In the genomic region with DNA sequence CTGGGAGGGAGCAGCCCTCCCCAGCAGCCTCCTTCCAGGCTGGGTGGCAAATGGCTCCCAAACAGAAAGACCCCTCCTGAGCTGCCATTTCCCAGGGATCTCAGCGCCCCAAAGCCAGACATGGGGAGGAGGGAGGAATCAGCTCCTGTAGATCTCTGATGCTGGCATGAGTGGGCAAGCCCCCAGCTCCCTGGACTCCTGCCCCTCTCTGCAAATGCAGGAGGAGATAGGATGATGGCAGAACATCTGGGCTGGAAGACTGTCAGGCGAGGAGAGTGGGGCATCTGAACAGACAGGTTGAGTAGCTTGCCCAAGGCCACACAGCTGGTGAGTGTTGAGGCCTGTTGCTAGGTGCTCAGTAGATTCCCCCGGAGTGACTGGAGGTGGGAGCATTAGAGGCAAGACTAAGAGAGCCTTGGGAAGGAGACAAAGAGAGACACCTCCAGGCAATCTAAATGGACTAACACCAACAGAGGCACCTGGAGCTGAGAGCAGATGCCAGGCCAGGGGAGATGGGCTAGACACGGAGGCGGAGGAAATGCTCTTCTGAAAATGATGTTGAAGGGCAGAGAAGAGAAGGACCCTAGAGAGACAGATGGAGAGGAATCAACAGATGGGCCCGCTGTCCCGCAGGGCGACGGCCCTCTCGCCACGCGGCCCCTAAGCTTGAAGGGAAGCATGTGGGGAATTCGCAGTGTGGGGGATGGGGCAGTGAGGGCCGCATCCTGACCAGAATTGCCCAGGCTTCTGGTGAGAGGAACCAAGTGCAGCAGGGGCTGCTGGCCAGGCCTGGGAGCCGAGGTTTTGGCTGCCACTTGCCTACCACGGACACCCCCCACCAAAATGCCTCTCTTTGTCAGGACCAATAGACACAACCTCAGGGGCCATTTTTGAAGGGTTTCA, we compare ENCODE assay signal across 23 cellular contexts.
DNase-seq lines count a peak whose midpoint lies in the region; ATAC-seq, FAIRE-seq and TF ChIP-seq lines count a peak whose summit lies in the region.
"Had no signal": no experiment of that assay in that cellular context is flagged by ENCODE, and none has a peak within 500 bp of the region (broad histone marks: within the 10 kb centered on the region; RNA-seq: fewer than 3 reads in every experiment).

No MANE protein-coding gene starts in this region.

- H4K20me1 ChIP-seq in H1 (replicated peaks in 1 of 2; ENCODE audit: control insufficient read depth in 1 of 2, insufficient read depth in 2 of 2, low read length in 2 of 2) = no peaks in the 10 kb centered on the region

- no peak overlapping the region for H3K4me2 ChIP-seq in H1 (ENCODE audit: insufficient read depth in 1 of 2, low read depth in 2 of 2, low read length in 2 of 2)

- no peaks in the 10 kb centered on the region for H3K23me2 ChIP-seq in H1 (ENCODE audit: low read depth, low read length)

- intact Hi-C loops in CD14-positive monocyte (cut with micrococcal nuclease) = no loop called here
- intact Hi-C loops in sigmoid colon (cut with DNase I) = no loop called here

- ATAC-seq in stimulated activated naive CD8-positive, alpha-beta T cell treated with anti-CD3 and anti-CD28 coated beads, Interleukin-15, Interleukin-2, amounts not matched to agents 100 U/mL and 50 U/mL, for 24 hours = no peak
- no peak for ATAC-seq in effector memory CD8-positive, alpha-beta T cell (replicated peaks)
- ATAC-seq: gastrocnemius medialis had no signal

- H2AK5ac ChIP-seq in H1 (ENCODE audit: low read depth, low read length) = no peak overlapping the region; the same call in 1 of the 2 replicates

- no peak overlapping the region for H4K5ac ChIP-seq in H1 (ENCODE audit: insufficient read length, low read depth, low read length)

- H3K9me3 ChIP-seq in H1 (ENCODE audit: insufficient read depth in 2 of 2, low read depth in 1 of 2, low read length in 1 of 2) (no peaks in the 10 kb centered on the region), sigmoid colon (no peaks in the 10 kb centered on the region)
- H3K9me3 ChIP-seq: gastrocnemius medialis, uterus had no signal

- H3K27ac Mint-ChIP-seq in CD14-positive monocyte = peak overlapping the region in 1 of 7 donors; percentile 10
- H3K27ac Mint-ChIP-seq in effector memory CD8-positive, alpha-beta T cell = no peak overlapping the region
- H3K27ac Mint-ChIP-seq: T-helper 1 cell treated with Interleukin-12 subunit alpha and Interleukin-12 subunit beta and Interleukin-4 antibody, amounts not matched to agents 30 μg/mL and 1 μg/mL, for 36 hours had no signal

- H3K4ac ChIP-seq in H1 (replicated peaks; ENCODE audit: insufficient read length, low read depth, low read length) = no peak overlapping the region

- H2BK15ac ChIP-seq in H1 (ENCODE audit: low read length) = peak overlapping the region; percentile 81; the same call in 1 of the 2 replicates

- H3K4me1 Mint-ChIP-seq in CD14-positive monocyte = peaks cover 46% of the 10 kb centered on the region
- H3K4me1 Mint-ChIP-seq in effector memory CD8-positive, alpha-beta T cell (ENCODE audit: low read depth in 2 of 2) = peaks cover 11 to 16% of the 10 kb centered on the region in 2 donors

- TF ChIP-seq RAD21 in H1 (IDR thresholded peaks at IDR 0.05 in 1 of 2, conservative IDR thresholded peaks at IDR 0.05 in 1 of 2; ENCODE audit: low read depth in 2 of 2, low read length in 2 of 2) = no peak

- H3K36me3 Mint-ChIP-seq in CD14-positive monocyte = no peaks in the 10 kb centered on the region
- H3K36me3 Mint-ChIP-seq in effector memory CD8-positive, alpha-beta T cell (ENCODE audit: insufficient read depth) = peaks cover 28% of the 10 kb centered on the region
- H3K36me3 Mint-ChIP-seq: CD4-positive, CD25-positive, alpha-beta regulatory T cell had no signal

- no peak overlapping the region for H3K56ac ChIP-seq in H1 (replicated peaks; ENCODE audit: insufficient read length, low read depth, low read length)

- no peak overlapping the region for H3K4me3 Mint-ChIP-seq in CD14-positive monocyte
- no peak overlapping the region for H3K4me3 Mint-ChIP-seq in effector memory CD8-positive, alpha-beta T cell
- H3K4me3 Mint-ChIP-seq: T-helper 1 cell treated with Interleukin-12 subunit alpha and Interleukin-12 subunit beta and Interleukin-4 antibody, amounts not matched to agents 30 μg/mL and 1 μg/mL, for 36 hours had no signal

- H4K8ac ChIP-seq in H1 (ENCODE audit: extremely low read depth, insufficient read depth, low read length) = no peak overlapping the region; the same call in 1 of the 2 replicates

- H2BK20ac ChIP-seq in H1 (ENCODE audit: low read length) = no peak overlapping the region; the same call in 1 of the 2 replicates

- peaks cover 0 to 9% (median 4%) of the 10 kb centered on the region in 4 experiments; a peak in 4 of 7 replicates for H3K4me1 ChIP-seq in H1 (replicated peaks in 1 of 4; ENCODE audit: control insufficient read depth in 3 of 4, insufficient read depth in 4 of 4, low read length in 3 of 4)
- H3K4me1 ChIP-seq in sigmoid colon = no peaks in the 10 kb centered on the region
- H3K4me1 ChIP-seq: gastrocnemius medialis, uterus had no signal

- H3K9ac ChIP-seq in H1 (replicated peaks in 1 of 4; ENCODE audit: extremely low read depth in 1 of 4, low read depth in 3 of 4, low read length in 3 of 4) = no peak overlapping the region

- H2AFZ ChIP-seq in H1 (ENCODE audit: low read length) = 0 out of 2 replicates have a peak overlapping the region, but pooled peaks have one; percentile 45

- peak overlapping the region; percentile 71; the same call in 1 of the 2 replicates for H3K18ac ChIP-seq in H1 (ENCODE audit: extremely low read depth, low read length)

- TF ChIP-seq EP300 in H1 (IDR thresholded peaks at IDR 0.05; ENCODE audit: borderline replicate concordance in 1 of 2, low read depth in 2 of 2, low read length in 2 of 2) (peak in 1 of 2 experiments; percentile 26; a peak in 1 of 3 replicates), sigmoid colon (IDR thresholded peaks at IDR 0.05) (no peak)

- H3K27ac ChIP-seq in H1 (ENCODE audit: low read depth, low read length) (no peak overlapping the region), sigmoid colon (no peak overlapping the region)
- H3K27ac ChIP-seq: cardiac muscle cell, gastrocnemius medialis, uterus had no signal

- peak overlapping the region; percentile 83; the same call in 1 of the 2 replicates for H2BK5ac ChIP-seq in H1 (ENCODE audit: low read depth, low read length)

- TF ChIP-seq CTCF in CD14-positive monocyte (IDR thresholded peaks at IDR 0.05) = no peak
- TF ChIP-seq CTCF in H1 (IDR thresholded peaks at IDR 0.05; ENCODE audit: control extremely low read depth in 1 of 3, insufficient read depth in 1 of 3, low read depth in 1 of 3, low read length in 3 of 3) = no peak
- no peak for TF ChIP-seq CTCF in sigmoid colon (IDR thresholded peaks at IDR 0.05)

- H3K14ac ChIP-seq in H1 (ENCODE audit: insufficient read length) = no peak overlapping the region

- H4K91ac ChIP-seq in H1 (replicated peaks; ENCODE audit: insufficient read length, low read length) = peak overlapping the region; percentile 93

- H2BK12ac ChIP-seq in H1 (ENCODE audit: low read depth, low read length) = peak overlapping the region; percentile 95; the same call in 1 of the 2 replicates

- WGBS in H1 (ENCODE audit: extremely low coverage in 1 of 2, insufficient coverage in 1 of 2, insufficient read length in 1 of 2, insufficient replicate concordance in 2 of 2, low coverage in 1 of 2, low lambda C conversion rate in 2 of 2, missing lambda C conversion rate in 1 of 2), 2 experiments = 78% methylated on average over 16 of the region's 16 CpGs; no CpG with 5 or more reads in 1 of the 2 experiments
- WGBS in sigmoid colon, 2 donors = 86 to 88% methylated on average over 16 of the region's 16 CpGs

- TF ChIP-seq POLR2A in H1 (IDR thresholded peaks at IDR 0.05; ENCODE audit: control extremely low read depth in 1 of 2, low read depth in 2 of 2, low read length in 2 of 2) (no peak), sigmoid colon (IDR thresholded peaks at IDR 0.05) (no peak)

- H3K27me3 Mint-ChIP-seq in CD14-positive monocyte (ENCODE audit: low read depth in 3 of 3) = peaks cover 1 to 5% (median 1%) of the 10 kb centered on the region in 3 donors
- peaks cover 0 to 22% of the 10 kb centered on the region in 2 donors for H3K27me3 Mint-ChIP-seq in effector memory CD8-positive, alpha-beta T cell

- POLR2A ChIA-PET in H1 (lab: Charles Lee; ENCODE audit: partially characterized antibody) = interaction anchor here (0.9 to 1.5 kb wide), 5 partner anchors 9 to 93 kb away, joined by 3 to 9 read pairs (median 3); no protein-coding TSS in a partner anchor

- H3K79me2 ChIP-seq in H1 (ENCODE audit: control insufficient read depth in 1 of 2, insufficient read depth in 2 of 2, low read length in 2 of 2) = no peaks in the 10 kb centered on the region; a peak in 1 of 4 replicates

- CTCF ChIA-PET in H1 (lab: Charles Lee; ENCODE audit: partially characterized antibody) = interaction anchor here (0.6 to 2.4 kb wide), 9 partner anchors 9 to 93 kb away, joined by 3 to 25 read pairs (median 3); no protein-coding TSS in a partner anchor

- H3K23ac ChIP-seq in H1 (ENCODE audit: insufficient read length) = no peak overlapping the region

- H2BK120ac ChIP-seq in H1 (replicated peaks; ENCODE audit: low read depth, low read length) = no peak overlapping the region

- H3K36me3 ChIP-seq in H1 (ENCODE audit: control insufficient read depth in 2 of 4, insufficient read depth in 4 of 4, low read length in 3 of 4) = no peaks in the 10 kb centered on the region
- H3K36me3 ChIP-seq in sigmoid colon = no peaks in the 10 kb centered on the region
- H3K36me3 ChIP-seq: cardiac muscle cell, gastrocnemius medialis, uterus had no signal

- H3K9me3 Mint-ChIP-seq in CD14-positive monocyte = peaks cover 0 to 3% (median 0%) of the 10 kb centered on the region in 7 donors
- no peaks in the 10 kb centered on the region for H3K9me3 Mint-ChIP-seq in effector memory CD8-positive, alpha-beta T cell
- H3K9me3 Mint-ChIP-seq: CD4-positive, CD25-positive, alpha-beta regulatory T cell; T-helper 1 cell treated with Interleukin-12 subunit alpha and Interleukin-12 subunit beta and Interleukin-4 antibody, amounts not matched to agents 30 μg/mL and 1 μg/mL, for 36 hours had no signal

- H3K27me3 ChIP-seq in H1 (replicated peaks in 1 of 4; ENCODE audit: control insufficient read depth in 3 of 4, extremely low read depth in 1 of 4, insufficient read depth in 3 of 4, low read length in 3 of 4) = peaks cover 2 to 14% (median 8%) of the 10 kb centered on the region in 4 experiments; a peak in 4 of 7 replicates
- peaks cover 0 to 11% (median 0%) of the 10 kb centered on the region in 3 donors for H3K27me3 ChIP-seq in sigmoid colon
- H3K27me3 ChIP-seq: uterus had no signal

- DNase-seq in CD14-positive monocyte (ENCODE audit: low spot score) (peak; percentile 23), NCI-H524 (lab: John Stamatoyannopoulos, UW) (peak; percentile 90 to 95), H1 (ENCODE audit: low read depth in 1 of 2, low spot score in 2 of 2) (peak in 1 of 2 experiments; percentile 47), sigmoid colon (peak; percentile 35), activated gamma-delta T cell (lab: John Stamatoyannopoulos, UW) (no peak), cortex of kidney (lab: John Stamatoyannopoulos, UW) (no peak)
- DNase-seq in stimulated activated naive CD8-positive, alpha-beta T cell treated with anti-CD3 and anti-CD28 coated beads, Interleukin-15, Interleukin-2, amounts not matched to agents 100 U/mL and 50 U/mL, for 24 hours = no peak
- no peak for DNase-seq in effector memory CD8-positive, alpha-beta T cell
- DNase-seq: activated CD4-positive, alpha-beta T cell treated with anti-CD3 and anti-CD28 coated beads, Interleukin-2, amount 50 U/mL, for 1 hour; activated naive CD4-positive, alpha-beta T cell; activated T-cell treated with anti-CD3 and anti-CD28 coated beads for 4 hours; CD4-positive, CD25-positive, alpha-beta regulatory T cell; DMS153; gastrocnemius medialis; KG1; NCI-H1436 treated with DMSO at 0.1 percent for 48 hours; NCI-H526; RPMI8226; substantia nigra had no signal

- no peak for FAIRE-seq in H1 (lab: Jason Lieb, UNC)
- FAIRE-seq: G401.6 had no signal

- H3K4me3 ChIP-seq in H1 (ENCODE audit: extremely low read depth in 1 of 4, insufficient read depth in 2 of 4, low read depth in 3 of 4, low read length in 4 of 4) (no peak overlapping the region), sigmoid colon (no peak overlapping the region)
- H3K4me3 ChIP-seq: cardiac muscle cell, gastrocnemius medialis, uterus had no signal

- H3K79me1 ChIP-seq in H1 (ENCODE audit: low read depth, low read length) = no peaks in the 10 kb centered on the region

Comparison
In these comparisons a context has a peak if more than half of its experiments do, and no peak if none do; other contexts are left out.
1. DNase-seq: peak in CD14-positive monocyte (single experiment), NCI-H524 (2 of 2) and sigmoid colon (single experiment); none in stimulated activated naive CD8-positive, alpha-beta T cell treated with anti-CD3 and anti-CD28 coated beads, Interleukin-15, Interleukin-2, amounts not matched to agents 100 U/mL and 50 U/mL, for 24 hours (single experiment), activated gamma-delta T cell (single experiment), cortex of kidney (single experiment) and effector memory CD8-positive, alpha-beta T cell (0 of 3).